14 cellular contexts compared by ENCODE assay signal in genomic region chr2:127054604-127054930, GRCh38.
"Had no signal": no experiment of that assay in that cellular context is flagged by ENCODE, and none has a peak within 500 bp of the region (broad histone marks: within the 10 kb centered on the region; RNA-seq: fewer than 3 reads in every experiment).

No MANE protein-coding gene starts in this region.

- DNase-seq: activated naive CD4-positive, alpha-beta T cell; hippocampal formation; SW 1271; tibial artery had no signal

- H3K4me1 Mint-ChIP-seq: neural crest cell had no signal

- ATAC-seq: activated CD4-positive, CD25-positive, alpha-beta regulatory T cell treated with anti-CD3 and anti-CD28 coated beads, Interleukin-2, amount 50 U/mL, for 24 hours; stimulated activated memory B cell treated with anti-CD40 and anti-IgM and Interleukin-4, amounts not matched to agents 10 μg/mL and 1 μg/mL and 100 μg/mL, for 72 hours had no signal

- H3K27me3 Mint-ChIP-seq: stimulated activated memory B cell treated with anti-CD40 and anti-IgM and Interleukin-4, amounts not matched to agents 10 μg/mL and 1 μg/mL and 100 μg/mL, for 72 hours had no signal

- H3K27me3 ChIP-seq: esophagus muscularis mucosa, ovary, tibial artery had no signal

- H3K4me3 ChIP-seq: esophagus muscularis mucosa, ovary, tibial artery had no signal

- H3K9me3 ChIP-seq: esophagus muscularis mucosa, ovary, tibial artery had no signal

- H3K27ac Mint-ChIP-seq: activated T-helper 1 cell treated with anti-CD3 and anti-CD28 coated beads, Interleukin-12 subunit alpha, Interleukin-12 subunit beta, Interleukin-2, Interleukin-4 antibody, amounts not matched to agents 30 ng/mL and 10 ng/mL and 1 ng/mL, durations not matched to agents 14 hours and 24 hours and 36 hours; mesothelial cell of epicardium; stimulated activated memory B cell treated with anti-CD40 and anti-IgM and Interleukin-4, amounts not matched to agents 10 μg/mL and 1 μg/mL and 100 μg/mL, for 72 hours had no signal

- H3K4me3 Mint-ChIP-seq: activated T-helper 1 cell treated with anti-CD3 and anti-CD28 coated beads, Interleukin-12 subunit alpha, Interleukin-12 subunit beta, Interleukin-2, Interleukin-4 antibody, amounts not matched to agents 30 ng/mL and 10 ng/mL and 1 ng/mL, durations not matched to agents 14 hours and 24 hours and 36 hours; mesothelial cell of epicardium; neural crest cell; stimulated activated memory B cell treated with anti-CD40 and anti-IgM and Interleukin-4, amounts not matched to agents 10 μg/mL and 1 μg/mL and 100 μg/mL, for 72 hours had no signal

- H3K27ac ChIP-seq: esophagus muscularis mucosa, ovary, tibial artery had no signal

- H3K36me3 ChIP-seq: ovary had no signal

- H3K9me3 Mint-ChIP-seq: activated T-helper 1 cell treated with anti-CD3 and anti-CD28 coated beads, Interleukin-12 subunit alpha, Interleukin-12 subunit beta, Interleukin-2, Interleukin-4 antibody, amounts not matched to agents 30 ng/mL and 10 ng/mL and 1 ng/mL, durations not matched to agents 14 hours and 24 hours and 36 hours; mesothelial cell of epicardium; neural crest cell; stimulated activated memory B cell treated with anti-CD40 and anti-IgM and Interleukin-4, amounts not matched to agents 10 μg/mL and 1 μg/mL and 100 μg/mL, for 72 hours had no signal

- FAIRE-seq: colon, endometrium, keratinocyte had no signal
